ENCODE assay signal across 3 cellular contexts in genomic region chr10:26052326-26052725, GRCh38.
"Had no signal": no experiment of that assay in that cellular context is flagged by ENCODE, and none has a peak within 500 bp of the region (broad histone marks: within the 10 kb centered on the region; RNA-seq: fewer than 3 reads in every experiment).

No MANE protein-coding gene starts in this region.

- H3K4me3 ChIP-seq: GM12878 had no signal

- DNase-seq: GDM1, GF-D8 had no signal
